In genomic region chr4:41213563-41214157, GRCh38 we compare ENCODE assay signal across 8 cellular contexts. TPM values are rescaled to one million over a fixed set of nuclear protein-coding genes. Genes with fewer than 3 reads are reported as not detected.
DNase-seq lines count a peak whose midpoint lies in the region; ATAC-seq and TF ChIP-seq lines count a peak whose summit lies in the region.

No MANE protein-coding gene starts in this region.

- peaks cover 20% of the 10 kb centered on the region for H3F3A ChIP-seq in smooth muscle cell (ENCODE audit: low read depth)

- peaks cover 53% of the 10 kb centered on the region for H3K79me2 ChIP-seq in smooth muscle cell (ENCODE audit: low read depth)

- H3K36me3 ChIP-seq in iPS DF 6.9 (ENCODE audit: control insufficient read depth, insufficient read depth, low read length) = no peaks in the 10 kb centered on the region; the same call in 1 of the 2 replicates
- H3K36me3 ChIP-seq in smooth muscle cell (ENCODE audit: low read depth) = no peaks in the 10 kb centered on the region

- ATAC-seq in GM18868 (IDR thresholded peaks at IDR 0.05; ENCODE audit: unreplicated experiment) (peak; percentile 6), HG03378 (IDR thresholded peaks at IDR 0.05; ENCODE audit: unreplicated experiment) (peak; percentile 4)
- ATAC-seq in activated naive CD4-positive, alpha-beta T cell treated with anti-CD3 and anti-CD28 coated beads, Interleukin-2, amount 50 U/mL, for 72 hours = peak; percentile 2 to 6

- POLR2A ChIA-PET in AG04449 (lab: Yijun Ruan, JAX) = interaction anchor here (0.6 to 1.5 kb wide), 7 partner anchors 9 to 298 kb away, joined by 3 to 10 read pairs (median 4); partner anchors contain the start of gene UCHL1

- DNase-seq in AG04449 (ENCODE audit: low read depth, low spot score) (no peak), iPS DF 6.9 (ENCODE audit: low read depth, low spot score) (no peak), smooth muscle cell (lab: John Stamatoyannopoulos, UW; ENCODE audit: unreplicated experiment) (peak; percentile 42), COLO829 (ENCODE audit: low spot score) (no peak), DMS79 treated with DMSO at 0.1 percent for 48 hours (lab: John Stamatoyannopoulos, UW) (no peak)
- no peak for DNase-seq in activated naive CD4-positive, alpha-beta T cell treated with anti-CD3 and anti-CD28 coated beads, Interleukin-2, amount 50 U/mL, for 72 hours (ENCODE audit: low spot score in 2 of 2)

- WGBS in iPS DF 6.9 (ENCODE audit: insufficient coverage, insufficient read length) = no CpG with 5 or more reads among the region's 41 CpGs
- WGBS in smooth muscle cell (ENCODE audit: low lambda C conversion rate) = 1% methylated on average over 31 of the region's 41 CpGs

- H3K4me1 ChIP-seq in iPS DF 6.9 (ENCODE audit: control insufficient read depth, insufficient read depth, low read length) = peaks cover 3% of the 10 kb centered on the region; the same call in 1 of the 2 replicates
- peaks cover 13% of the 10 kb centered on the region for H3K4me1 ChIP-seq in smooth muscle cell (ENCODE audit: low read depth)

- H3K9me3 ChIP-seq in iPS DF 6.9 (ENCODE audit: control insufficient read depth, insufficient read depth, low read length) = no peaks in the 10 kb centered on the region
- no peaks in the 10 kb centered on the region for H3K9me3 ChIP-seq in smooth muscle cell (replicated peaks; ENCODE audit: low read depth)

- peak overlapping the region; percentile 79 for H3K9ac ChIP-seq in smooth muscle cell (ENCODE audit: low read depth)

- peaks cover 0 to 4% of the 10 kb centered on the region in 2 donors for H3K9me3 Mint-ChIP-seq in activated naive CD4-positive, alpha-beta T cell treated with anti-CD3 and anti-CD28 coated beads, Interleukin-2, amount 50 U/mL, for 72 hours

- H3K27me3 ChIP-seq in iPS DF 6.9 (ENCODE audit: control insufficient read depth, insufficient read depth, low read length) (no peaks in the 10 kb centered on the region), smooth muscle cell (ENCODE audit: low read depth) (no peaks in the 10 kb centered on the region)

- H3K27ac Mint-ChIP-seq in activated naive CD4-positive, alpha-beta T cell treated with anti-CD3 and anti-CD28 coated beads, Interleukin-2, amount 50 U/mL, for 72 hours = peak overlapping the region in 1 of 2 donors; percentile 40

- peaks cover 12 to 13% of the 10 kb centered on the region in 2 donors for H3K36me3 Mint-ChIP-seq in activated naive CD4-positive, alpha-beta T cell treated with anti-CD3 and anti-CD28 coated beads, Interleukin-2, amount 50 U/mL, for 72 hours

- no peak overlapping the region for H3K27ac ChIP-seq in iPS DF 6.9 (ENCODE audit: low read length)
- H3K27ac ChIP-seq in smooth muscle cell (ENCODE audit: low read depth) = peak overlapping the region; percentile 13

- H4K20me1 ChIP-seq in smooth muscle cell (ENCODE audit: low read depth) = peaks cover 10% of the 10 kb centered on the region

- no peak for TF ChIP-seq CTCF in AG04449 (IDR thresholded peaks at IDR 0.05; ENCODE audit: insufficient read depth, low read length, missing control alignments)
- TF ChIP-seq CTCF in smooth muscle cell (IDR thresholded peaks at IDR 0.05; ENCODE audit: borderline replicate concordance, insufficient read depth, poor library complexity, severe bottlenecking) = peak; percentile 1

- peak overlapping the region; percentile 96 for H3K4me2 ChIP-seq in smooth muscle cell

- CTCF ChIA-PET in AG04449 (lab: Yijun Ruan, JAX) = interaction anchor here (0.6 to 14.0 kb wide), 46 partner anchors 8 to 1953 kb away, joined by 3 to 336 read pairs (median 4); no protein-coding TSS in a partner anchor

- H3K4me3 ChIP-seq in AG04449 (ENCODE audit: low read depth, low read length) (peak overlapping the region; percentile 86), iPS DF 6.9 (ENCODE audit: low read length) (peak overlapping the region; percentile 67), smooth muscle cell (peak overlapping the region; percentile 91)

- H2AFZ ChIP-seq in smooth muscle cell (ENCODE audit: low read depth) = peak overlapping the region; percentile 66

RNA-seq across cellular contexts. Expression of gene APBB2, which starts 0.7 kb away (rescaled TPM):
- total RNA-seq in activated naive CD4-positive, alpha-beta T cell treated with anti-CD3 and anti-CD28 coated beads, Interleukin-2, amount 50 U/mL, for 72 hours = 1 to 10 TPM; 1.6 to 6.1 TPM
- total RNA-seq in smooth muscle cell = 60.9 and 83.9 TPM in 2 replicates
- polyA plus RNA-seq in smooth muscle cell = 22.1 and 32.7 TPM in 2 replicates

RNA-seq across cellular contexts. Expression of gene UCHL1, which starts 43.1 kb away (rescaled TPM):
- total RNA-seq in activated naive CD4-positive, alpha-beta T cell treated with anti-CD3 and anti-CD28 coated beads, Interleukin-2, amount 50 U/mL, for 72 hours = 1 to 10 TPM; 1.5 to 4.0 TPM
- total RNA-seq in smooth muscle cell = 330 and 360 TPM in 2 replicates
- polyA plus RNA-seq in smooth muscle cell = 206 and 223 TPM in 2 replicates

Comparison
In these comparisons a context has a peak if more than half of its experiments do, and no peak if none do; other contexts are left out.
1. RNA of gene UCHL1, which starts 43.1 kb away (total RNA-seq): 330 to 360 TPM in smooth muscle cell; 1.5 to 4.0 TPM in activated naive CD4-positive, alpha-beta T cell treated with anti-CD3 and anti-CD28 coated beads, Interleukin-2, amount 50 U/mL, for 72 hours; every median in the first group is over 10 times any median in the second.
2. Peak in every context shown above with its lines, with median percentiles within 50 percentile points of each other: H3K4me3 ChIP-seq and ATAC-seq.